1 cellular context compared by ENCODE assay signal in the genomic region with DNA sequence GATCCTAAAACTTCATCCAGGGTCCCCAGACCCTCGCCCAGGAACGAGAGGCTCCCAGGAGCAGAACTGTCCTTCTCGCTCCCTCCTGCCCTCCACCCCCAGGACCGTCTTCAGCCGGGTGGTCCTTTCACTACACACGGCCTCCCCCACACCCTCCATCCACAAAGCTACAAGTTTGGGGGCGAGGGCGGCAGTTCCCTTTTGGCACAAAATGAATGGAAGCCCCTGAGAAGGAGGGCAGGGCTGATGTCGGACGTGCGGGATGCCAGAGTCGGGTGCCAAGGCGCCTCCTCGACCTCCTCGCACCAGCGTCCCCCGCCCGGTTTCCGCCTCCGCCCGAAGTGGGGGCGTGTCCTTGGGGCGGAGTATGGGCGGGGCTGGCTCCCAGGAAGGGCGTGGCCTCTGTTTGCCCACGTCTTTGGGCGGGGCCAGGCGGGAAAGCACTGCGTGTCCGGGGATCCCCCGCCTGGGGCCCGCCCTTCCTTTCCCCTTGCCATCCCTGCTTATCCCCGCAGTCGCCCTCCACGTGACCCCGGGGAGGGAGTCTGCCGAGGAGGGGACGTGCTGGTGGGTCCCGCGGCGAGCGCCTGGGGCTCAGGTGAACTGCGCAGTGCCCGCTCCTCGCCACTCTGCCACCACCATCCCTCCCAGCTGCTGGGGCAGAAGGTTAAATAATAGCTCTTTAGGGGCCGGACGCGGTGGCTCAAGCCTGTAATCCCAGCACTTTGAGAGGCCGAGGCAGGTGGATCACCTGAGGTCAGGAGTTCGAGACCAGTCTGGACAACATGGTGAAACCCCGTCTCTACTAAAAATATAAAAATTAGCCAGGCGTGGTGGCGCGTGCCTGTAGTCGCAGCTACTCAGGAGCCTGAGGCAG.
TF ChIP-seq lines count a peak whose summit lies in the region.

No MANE protein-coding gene starts in this region.

TF ChIP-seq in HEK293, 187 proteins besides CTCF, POLR2A, EP300 and RAD21 (continued from another document):
- TF ChIP-seq, protein P1, sequence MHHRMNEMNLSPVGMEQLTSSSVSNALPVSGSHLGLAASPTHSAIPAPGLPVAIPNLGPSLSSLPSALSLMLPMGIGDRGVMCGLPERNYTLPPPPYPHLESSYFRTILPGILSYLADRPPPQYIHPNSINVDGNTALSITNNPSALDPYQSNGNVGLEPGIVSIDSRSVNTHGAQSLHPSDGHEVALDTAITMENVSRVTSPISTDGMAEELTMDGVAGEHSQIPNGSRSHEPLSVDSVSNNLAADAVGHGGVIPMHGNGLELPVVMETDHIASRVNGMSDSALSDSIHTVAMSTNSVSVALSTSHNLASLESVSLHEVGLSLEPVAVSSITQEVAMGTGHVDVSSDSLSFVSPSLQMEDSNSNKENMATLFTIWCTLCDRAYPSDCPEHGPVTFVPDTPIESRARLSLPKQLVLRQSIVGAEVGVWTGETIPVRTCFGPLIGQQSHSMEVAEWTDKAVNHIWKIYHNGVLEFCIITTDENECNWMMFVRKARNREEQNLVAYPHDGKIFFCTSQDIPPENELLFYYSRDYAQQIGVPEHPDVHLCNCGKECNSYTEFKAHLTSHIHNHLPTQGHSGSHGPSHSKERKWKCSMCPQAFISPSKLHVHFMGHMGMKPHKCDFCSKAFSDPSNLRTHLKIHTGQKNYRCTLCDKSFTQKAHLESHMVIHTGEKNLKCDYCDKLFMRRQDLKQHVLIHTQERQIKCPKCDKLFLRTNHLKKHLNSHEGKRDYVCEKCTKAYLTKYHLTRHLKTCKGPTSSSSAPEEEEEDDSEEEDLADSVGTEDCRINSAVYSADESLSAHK (tag by site-specific recombination; IDR thresholded peaks at IDR 0.05), result no peak
- TF ChIP-seq ZNF768 (tag by site-specific recombination; IDR thresholded peaks at IDR 0.05) (no peak), ZNF423 (tag by site-specific recombination; IDR thresholded peaks at IDR 0.05) (no peak), MYNN (tag by site-specific recombination; IDR thresholded peaks at IDR 0.05; ENCODE audit: borderline replicate concordance) (no peak), ZNF175 (tag by site-specific recombination; IDR thresholded peaks at IDR 0.05) (no peak), ZNF664 (tag by site-specific recombination; IDR thresholded peaks at IDR 0.05) (no peak), ZNF433 (tag by site-specific recombination; IDR thresholded peaks at IDR 0.05; ENCODE audit: low read depth) (no peak)
- TF ChIP-seq, protein P2, sequence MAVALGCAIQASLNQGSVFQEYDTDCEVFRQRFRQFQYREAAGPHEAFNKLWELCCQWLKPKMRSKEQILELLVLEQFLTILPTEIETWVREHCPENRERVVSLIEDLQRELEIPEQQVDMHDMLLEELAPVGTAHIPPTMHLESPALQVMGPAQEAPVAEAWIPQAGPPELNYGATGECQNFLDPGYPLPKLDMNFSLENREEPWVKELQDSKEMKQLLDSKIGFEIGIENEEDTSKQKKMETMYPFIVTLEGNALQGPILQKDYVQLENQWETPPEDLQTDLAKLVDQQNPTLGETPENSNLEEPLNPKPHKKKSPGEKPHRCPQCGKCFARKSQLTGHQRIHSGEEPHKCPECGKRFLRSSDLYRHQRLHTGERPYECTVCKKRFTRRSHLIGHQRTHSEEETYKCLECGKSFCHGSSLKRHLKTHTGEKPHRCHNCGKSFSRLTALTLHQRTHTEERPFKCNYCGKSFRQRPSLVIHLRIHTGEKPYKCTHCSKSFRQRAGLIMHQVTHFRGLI (tag by site-specific recombination; IDR thresholded peaks at IDR 0.05), result no peak
- TF ChIP-seq, protein P3, sequence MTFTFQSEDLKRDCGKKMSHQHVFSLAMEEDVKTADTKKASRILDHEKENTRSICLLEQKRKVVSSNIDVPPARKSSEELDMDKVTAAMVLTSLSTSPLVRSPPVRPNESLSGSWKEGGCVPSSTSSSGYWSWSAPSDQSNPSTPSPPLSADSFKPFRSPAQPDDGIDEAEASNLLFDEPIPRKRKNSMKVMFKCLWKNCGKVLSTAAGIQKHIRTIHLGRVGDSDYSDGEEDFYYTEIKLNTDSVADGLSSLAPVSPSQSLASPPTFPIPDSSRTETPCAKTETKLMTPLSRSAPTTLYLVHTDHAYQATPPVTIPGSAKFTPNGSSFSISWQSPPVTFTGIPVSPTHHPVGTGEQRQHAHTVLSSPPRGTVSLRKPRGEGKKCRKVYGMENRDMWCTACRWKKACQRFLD (tag by site-specific recombination; IDR thresholded peaks at IDR 0.05), result no peak
- TF ChIP-seq, protein P4, sequence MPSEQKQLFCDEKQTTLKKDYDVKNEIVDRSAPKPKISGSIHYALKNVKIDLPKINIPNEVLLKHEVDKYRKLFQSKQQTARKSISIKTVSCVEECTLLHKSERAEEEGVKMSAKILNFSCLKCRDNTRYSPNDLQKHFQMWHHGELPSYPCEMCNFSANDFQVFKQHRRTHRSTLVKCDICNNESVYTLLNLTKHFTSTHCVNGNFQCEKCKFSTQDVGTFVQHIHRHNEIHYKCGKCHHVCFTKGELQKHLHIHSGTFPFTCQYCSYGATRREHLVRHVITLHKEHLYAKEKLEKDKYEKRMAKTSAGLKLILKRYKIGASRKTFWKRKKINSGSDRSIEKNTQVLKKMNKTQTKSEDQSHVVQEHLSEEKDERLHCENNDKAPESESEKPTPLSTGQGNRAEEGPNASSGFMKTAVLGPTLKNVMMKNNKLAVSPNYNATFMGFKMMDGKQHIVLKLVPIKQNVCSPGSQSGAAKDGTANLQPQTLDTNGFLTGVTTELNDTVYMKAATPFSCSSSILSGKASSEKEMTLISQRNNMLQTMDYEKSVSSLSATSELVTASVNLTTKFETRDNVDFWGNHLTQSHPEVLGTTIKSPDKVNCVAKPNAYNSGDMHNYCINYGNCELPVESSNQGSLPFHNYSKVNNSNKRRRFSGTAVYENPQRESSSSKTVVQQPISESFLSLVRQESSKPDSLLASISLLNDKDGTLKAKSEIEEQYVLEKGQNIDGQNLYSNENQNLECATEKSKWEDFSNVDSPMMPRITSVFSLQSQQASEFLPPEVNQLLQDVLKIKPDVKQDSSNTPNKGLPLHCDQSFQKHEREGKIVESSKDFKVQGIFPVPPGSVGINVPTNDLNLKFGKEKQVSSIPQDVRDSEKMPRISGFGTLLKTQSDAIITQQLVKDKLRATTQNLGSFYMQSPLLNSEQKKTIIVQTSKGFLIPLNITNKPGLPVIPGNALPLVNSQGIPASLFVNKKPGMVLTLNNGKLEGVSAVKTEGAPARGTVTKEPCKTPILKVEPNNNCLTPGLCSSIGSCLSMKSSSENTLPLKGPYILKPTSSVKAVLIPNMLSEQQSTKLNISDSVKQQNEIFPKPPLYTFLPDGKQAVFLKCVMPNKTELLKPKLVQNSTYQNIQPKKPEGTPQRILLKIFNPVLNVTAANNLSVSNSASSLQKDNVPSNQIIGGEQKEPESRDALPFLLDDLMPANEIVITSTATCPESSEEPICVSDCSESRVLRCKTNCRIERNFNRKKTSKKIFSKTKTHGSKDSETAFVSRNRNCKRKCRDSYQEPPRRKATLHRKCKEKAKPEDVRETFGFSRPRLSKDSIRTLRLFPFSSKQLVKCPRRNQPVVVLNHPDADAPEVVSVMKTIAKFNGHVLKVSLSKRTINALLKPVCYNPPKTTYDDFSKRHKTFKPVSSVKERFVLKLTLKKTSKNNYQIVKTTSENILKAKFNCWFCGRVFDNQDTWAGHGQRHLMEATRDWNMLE (tag by site-specific recombination; conservative IDR thresholded peaks at IDR 0.05; ENCODE audit: low read depth), result no peak
